Comparison of ENCODE assay signal across 17 cellular contexts in genomic region chr9:98970532-98971041, GRCh38. TPM values are rescaled to one million over a fixed set of nuclear protein-coding genes. Genes with fewer than 3 reads are reported as not detected.
DNase-seq lines count a peak whose midpoint lies in the region; ATAC-seq and TF ChIP-seq lines count a peak whose summit lies in the region.
"Had no signal": no experiment of that assay in that cellular context is flagged by ENCODE, and none has a peak within 500 bp of the region (broad histone marks: within the 10 kb centered on the region; RNA-seq: fewer than 3 reads in every experiment).

No MANE protein-coding gene starts in this region.

- H3K4me1 ChIP-seq in right cardiac atrium (ENCODE audit: control insufficient read depth, insufficient read depth, low read length) (peaks cover 21% of the 10 kb centered on the region), esophagus squamous epithelium (peaks cover 0 to 64% (median 34%) of the 10 kb centered on the region in 3 donors), sigmoid colon (peaks cover 0 to 98% (median 83%) of the 10 kb centered on the region in 4 donors), testis (peaks cover 35% of the 10 kb centered on the region)

- TF ChIP-seq EP300 in sigmoid colon (IDR thresholded peaks at IDR 0.05) = no peak

- H3K4me3 ChIP-seq in right cardiac atrium (ENCODE audit: low read length) (no peak overlapping the region), esophagus squamous epithelium (no peak overlapping the region), sigmoid colon (no peak overlapping the region), testis (no peak overlapping the region)
- H3K4me3 ChIP-seq: lower lobe of right lung, uterus had no signal

- H3K27ac ChIP-seq in right cardiac atrium (ENCODE audit: low read length) = peak overlapping the region; percentile 65
- H3K27ac ChIP-seq in esophagus squamous epithelium = peak overlapping the region in 3 of 4 donors; percentile 61 to 72 (median 63)
- peak overlapping the region; percentile 76 to 91 (median 80) for H3K27ac ChIP-seq in sigmoid colon
- H3K27ac ChIP-seq in testis = peak overlapping the region in 1 of 2 donors; percentile 47
- H3K27ac ChIP-seq: C4-2B, HL-60, lower lobe of right lung had no signal

- DNase-seq in right cardiac atrium (no peak), left cardiac atrium (no peak), esophagus squamous epithelium (lab: John Stamatoyannopoulos, UW) (no peak), sigmoid colon (no peak), activated T-cell treated with anti-CD3 and anti-CD28 coated beads for 4 hours (no peak), DMS114 treated with DMSO at 0.1 percent for 48 hours (lab: John Stamatoyannopoulos, UW; ENCODE audit: unreplicated experiment) (no peak), testis (no peak), AG08396 (ENCODE audit: low spot score) (no peak)
- DNase-seq: activated T-cell treated with anti-CD3 and anti-CD28 coated beads, Interleukin-2, amount 50 U/mL, for 72 hours; lower lobe of right lung; naive thymus-derived CD4-positive, alpha-beta T cell; NCI-H1436; stimulated activated CD4-positive, alpha-beta T cell treated with anti-CD3 and anti-CD28 coated beads, Interleukin-1b, Interleukin-23, amount 100 ng/mL, for 48 hours; stimulated activated naive B cell treated with anti-CD40 and anti-IgM and Interleukin-4, amounts not matched to agents 10 μg/mL and 1 μg/mL and 100 μg/mL, for 72 hours had no signal

- TF ChIP-seq POLR2A in esophagus squamous epithelium (IDR thresholded peaks at IDR 0.05) (no peak), sigmoid colon (IDR thresholded peaks at IDR 0.05) (no peak), testis (IDR thresholded peaks at IDR 0.05) (no peak)

- intact Hi-C loops in right cardiac atrium (cut with DNase I) = loop anchor here in 1 of 4 donors (10.0 kb wide), 1 partner anchor 174 kb away; no protein-coding TSS in a partner anchor
- intact Hi-C loops in left cardiac atrium (cut with DNase I) = no loop called here
- intact Hi-C loops in esophagus squamous epithelium (cut with DNase I) = no loop called here
- intact Hi-C loops in sigmoid colon (cut with DNase I) = loop anchor here (10.0 kb wide), 2 partner anchors 166 to 844 kb away; partner anchors contain the start of gene GALNT12
- intact Hi-C loops in testis (cut with DNase I; ENCODE audit: low total_unique reads) = no loop called here

- ATAC-seq in right cardiac atrium (no peak), left cardiac atrium (no peak)
- ATAC-seq: activated T-cell treated with anti-CD3 and anti-CD28 coated beads, Interleukin-2, amount 50 U/mL, for 72 hours; lower lobe of right lung; naive thymus-derived CD4-positive, alpha-beta T cell; stimulated activated naive B cell treated with anti-CD40 and anti-IgM and Interleukin-4, amounts not matched to agents 10 μg/mL and 1 μg/mL and 100 μg/mL, for 72 hours had no signal

- no peak for TF ChIP-seq CTCF in esophagus squamous epithelium (IDR thresholded peaks at IDR 0.05)
- no peak for TF ChIP-seq CTCF in sigmoid colon (IDR thresholded peaks at IDR 0.05)
- TF ChIP-seq CTCF in testis (IDR thresholded peaks at IDR 0.05) = no peak

- 84% methylated on average over 7 of the region's 7 CpGs for WGBS in right cardiac atrium
- WGBS in esophagus squamous epithelium, 2 donors = 80 to 83% methylated on average over 7 of the region's 7 CpGs
- 90 to 94% methylated on average over 7 of the region's 7 CpGs for WGBS in sigmoid colon, 2 donors
- WGBS in testis, 2 donors = 82 to 86% methylated on average over 7 of the region's 7 CpGs

- H3K36me3 ChIP-seq in esophagus squamous epithelium (no peaks in the 10 kb centered on the region), sigmoid colon (no peaks in the 10 kb centered on the region), testis (ENCODE audit: low read depth, missing control alignments) (no peaks in the 10 kb centered on the region)
- H3K36me3 ChIP-seq: lower lobe of right lung, uterus had no signal

- H3K27me3 ChIP-seq in right cardiac atrium (ENCODE audit: control insufficient read depth, insufficient read depth) (no peaks in the 10 kb centered on the region), esophagus squamous epithelium (peaks cover 0 to 11% (median 0%) of the 10 kb centered on the region in 4 donors), sigmoid colon (no peaks in the 10 kb centered on the region), testis (no peaks in the 10 kb centered on the region)
- H3K27me3 ChIP-seq: uterus had no signal

- H3K9me3 ChIP-seq in right cardiac atrium (ENCODE audit: control insufficient read depth, low read length) = no peaks in the 10 kb centered on the region
- H3K9me3 ChIP-seq in esophagus squamous epithelium = no peaks in the 10 kb centered on the region
- H3K9me3 ChIP-seq in sigmoid colon = no peaks in the 10 kb centered on the region
- no peaks in the 10 kb centered on the region for H3K9me3 ChIP-seq in testis
- H3K9me3 ChIP-seq: lower lobe of right lung, uterus had no signal

RNA-seq across cellular contexts. Expression of gene COL15A1, which starts 26.9 kb away (rescaled TPM):
- total RNA-seq in right cardiac atrium (10 to 100 TPM; 34.7 to 87.1 (median 63.5) TPM), left cardiac atrium (10 to 100 TPM; 73.3 to 75.0 TPM), esophagus squamous epithelium (10 to 100 TPM in 2 of 4 donors, 1 to 10 TPM in 2; 3.4 to 33.2 (median 9.7) TPM), sigmoid colon (100 to 1,000 TPM in 1 of 4 donors, 10 to 100 TPM in 3; 21.4 to 104 (median 58.0) TPM), testis (10 to 100 TPM; 37.2 to 55.5 TPM)
- polyA plus RNA-seq in right cardiac atrium (22.5 TPM), sigmoid colon (1 to 10 TPM in 2 of 3 donors, under 1 TPM in 1; under 0.01 to 7.1 (median 1.8) TPM), testis (ENCODE audit: insufficient read depth, low read depth, low replicate concordance) (49.4 TPM)
- polyA plus RNA-seq: naive thymus-derived CD4-positive, alpha-beta T cell had no signal
